15 cellular contexts compared by ENCODE assay signal in genomic region chr11:111372538-111372937, GRCh38. TPM values are rescaled to one million over a fixed set of nuclear protein-coding genes. Genes with fewer than 3 reads are reported as not detected.
DNase-seq lines count a peak whose midpoint lies in the region; ATAC-seq and TF ChIP-seq lines count a peak whose summit lies in the region.
"Had no signal": no experiment of that assay in that cellular context is flagged by ENCODE, and none has a peak within 500 bp of the region (broad histone marks: within the 10 kb centered on the region; RNA-seq: fewer than 3 reads in every experiment).

No MANE protein-coding gene starts in this region.

- H3K36me3 Mint-ChIP-seq in Calu3 (ENCODE audit: insufficient read depth, unreplicated experiment), result no peaks in the 10 kb centered on the region
- H3K36me3 Mint-ChIP-seq: CD14-positive monocyte, type B pancreatic cell had no signal

- CTCF ChIA-PET in HEK293 (lab: Yijun Ruan, JAX), result interaction anchor here (1.8 kb wide), 1 partner anchor 50 kb away, joined by 6 read pairs; no protein-coding TSS in a partner anchor
- CTCF ChIA-PET in Calu3 (lab: Charles Lee), result no interaction called here

- H3K27ac Mint-ChIP-seq in Calu3 (ENCODE audit: unreplicated experiment), result no peak overlapping the region
- H3K27ac Mint-ChIP-seq: CD14-positive monocyte, nephron, type B pancreatic cell had no signal

- H3K4me3 ChIP-seq in HEK293 (ENCODE audit: low read depth, low read length), result no peak overlapping the region

- no peaks in the 10 kb centered on the region for H3K9me3 Mint-ChIP-seq in Calu3 (ENCODE audit: low read depth, unreplicated experiment)
- H3K9me3 Mint-ChIP-seq: nephron had no signal

- TF ChIP-seq CTCF in HEK293 (tag by site-specific recombination; IDR thresholded peaks at IDR 0.05) (no peak), Calu3 (IDR thresholded peaks at IDR 0.05; ENCODE audit: unreplicated experiment) (no peak)

- no peak overlapping the region for H3K4me3 Mint-ChIP-seq in Calu3 (ENCODE audit: low read depth, unreplicated experiment)
- H3K4me3 Mint-ChIP-seq: CD14-positive monocyte, nephron, type B pancreatic cell had no signal

- H3K4me1 Mint-ChIP-seq in Calu3 (ENCODE audit: low read depth, unreplicated experiment), result no peaks in the 10 kb centered on the region
- H3K4me1 Mint-ChIP-seq: CD14-positive monocyte had no signal

- no peaks in the 10 kb centered on the region for H3K27me3 Mint-ChIP-seq in Calu3 (ENCODE audit: unreplicated experiment)

- DNase-seq in DMS153 treated with DMSO at 0.1 percent for 48 hours (lab: John Stamatoyannopoulos, UW; ENCODE audit: unreplicated experiment), result peak; percentile 76
- peak; percentile 63 for DNase-seq in NCI-H2171 treated with DMSO at 0.1 percent for 48 hours (lab: John Stamatoyannopoulos, UW)
- DNase-seq in inferior parietal cortex (ENCODE audit: extremely low spot score), result peak; percentile 25
- DNase-seq in HCEC 1CT, result no peak
- no peak for DNase-seq in Calu3
- no peak for DNase-seq in GDM1 (lab: John Stamatoyannopoulos, UW)
- DNase-seq: effector CD8-positive, alpha-beta T cell; left ventricle myocardium superior; NCI-H1417; WERI-Rb-1 had no signal

- BruUV-seq in Calu3 (replicated peaks; lab: Mats Ljungman, UMichigan), result no TSS peak

- no peak for ATAC-seq in HG03045 (IDR thresholded peaks at IDR 0.05; ENCODE audit: unreplicated experiment)
- ATAC-seq: left ventricle myocardium superior had no signal

- H3K36me3 ChIP-seq in HEK293 (ENCODE audit: control insufficient read depth in 2 of 2, insufficient read depth in 1 of 2, low read length in 2 of 2), result no peaks in the 10 kb centered on the region
- H3K36me3 ChIP-seq: WERI-Rb-1 had no signal

- H3K27ac ChIP-seq in HEK293 (ENCODE audit: extremely low read depth, low read depth, low read length), result no peak overlapping the region
- H3K27ac ChIP-seq: WERI-Rb-1 had no signal

- intact Hi-C loops in Calu3 (cut with micrococcal nuclease; ENCODE audit: unreplicated experiment), result no loop called here

- H3K4me1 ChIP-seq in HEK293 (ENCODE audit: control insufficient read depth, insufficient read depth, low read length), result no peaks in the 10 kb centered on the region

- POLR2A ChIA-PET in HEK293 (lab: Yijun Ruan, JAX), result interaction anchor here (0.9 kb wide), 1 partner anchor 898 kb away, joined by 3 read pairs; no protein-coding TSS in a partner anchor

- H3K9me3 ChIP-seq in HEK293 (ENCODE audit: control insufficient read depth, insufficient read depth, low read depth, low read length), result no peaks in the 10 kb centered on the region

TF ChIP-seq in HEK293, 187 proteins besides CTCF, POLR2A, EP300 and RAD21:
- TF ChIP-seq ZNF558 (tag by site-specific recombination; IDR thresholded peaks at IDR 0.05), result no peak
- peak; percentile 72 for TF ChIP-seq ZXDB (tag by site-specific recombination; IDR thresholded peaks at IDR 0.05)
- TF ChIP-seq OVOL3 (tag by site-specific recombination; IDR thresholded peaks at IDR 0.05), result no peak
- TF ChIP-seq ZNF664 (tag by site-specific recombination; IDR thresholded peaks at IDR 0.05), result peak; percentile 90

RNA-seq across cellular contexts. Expression of gene POU2AF1, which starts 6.5 kb away (rescaled TPM):
- not detected in 2 replicates for total RNA-seq in Calu3 (2022)

Comparison
In these comparisons a context has a peak if more than half of its experiments do, and no peak if none do; other contexts are left out.
1. DNase-seq: peak in DMS153 treated with DMSO at 0.1 percent for 48 hours (single experiment), NCI-H2171 treated with DMSO at 0.1 percent for 48 hours (single experiment) and inferior parietal cortex (single experiment); none in HCEC 1CT (single experiment), Calu3 (single experiment) and GDM1 (single experiment).